Comparison of ENCODE assay signal across 8 cellular contexts in genomic region chr1:206809504-206810084, GRCh38. TPM values are rescaled to one million over a fixed set of nuclear protein-coding genes. Genes with fewer than 3 reads are reported as not detected.
DNase-seq lines count a peak whose midpoint lies in the region; ATAC-seq, FAIRE-seq and TF ChIP-seq lines count a peak whose summit lies in the region.

No MANE protein-coding gene starts in this region.

- TF ChIP-seq CTCF in 22Rv1 (IDR thresholded peaks at IDR 0.05) (peak; percentile 85), cardiac fibroblast (IDR thresholded peaks at IDR 0.05; ENCODE audit: low read depth, low read length) (peak; percentile 54), pancreas (IDR thresholded peaks at IDR 0.05) (peak in 3 of 4 donors; percentile 10 to 30 (median 17)), esophagus muscularis mucosa (IDR thresholded peaks at IDR 0.05) (peak in 1 of 3 experiments; percentile 16)

- TF ChIP-seq POLR2A in esophagus muscularis mucosa (IDR thresholded peaks at IDR 0.05; ENCODE audit: low read depth), result no peak

- H3K4me3 ChIP-seq in cardiac fibroblast (replicated peaks in 1 of 2; ENCODE audit: low read depth in 2 of 2, low read length in 2 of 2) (no peak overlapping the region), pancreas (no peak overlapping the region), esophagus muscularis mucosa (no peak overlapping the region)

- 51 to 52% methylated on average over 4 of the region's 4 CpGs for WGBS in pancreas, 2 donors
- 72% methylated on average over 4 of the region's 4 CpGs for WGBS in esophagus muscularis mucosa

- intact Hi-C loops in pancreas (cut with DNase I) (no loop called here), esophagus muscularis mucosa (cut with DNase I) (loop anchor here (2.0 to 10.0 kb wide), 2 partner anchors 103 to 175 kb away; partner anchors contain the start of gene DYRK3)

- H3K27ac ChIP-seq in 22Rv1 (no peak overlapping the region), pancreas (no peak overlapping the region), esophagus muscularis mucosa (replicated peaks in 1 of 4) (no peak overlapping the region)

- FAIRE-seq in pancreas (lab: Jason Lieb, UNC), result no peak
- no peak for FAIRE-seq in frontal cortex (lab: Jason Lieb, UNC)

- ATAC-seq in pancreas, result peak in 3 of 4 donors; percentile 78 to 88 (median 84)

- no peaks in the 10 kb centered on the region for H3K27me3 ChIP-seq in pancreas
- no peaks in the 10 kb centered on the region for H3K27me3 ChIP-seq in esophagus muscularis mucosa

- H3K4me1 ChIP-seq in pancreas, result no peaks in the 10 kb centered on the region
- H3K4me1 ChIP-seq in esophagus muscularis mucosa, result peaks cover 0 to under 1% (median 0%) of the 10 kb centered on the region in 4 donors

- H3K9me3 ChIP-seq in pancreas (no peaks in the 10 kb centered on the region), esophagus muscularis mucosa (peaks cover 0 to 10% (median 3%) of the 10 kb centered on the region in 4 donors)

- no peak for TF ChIP-seq EP300 in esophagus muscularis mucosa (IDR thresholded peaks at IDR 0.05)

- DNase-seq in GDM1 (lab: John Stamatoyannopoulos, UW) (peak; percentile 35), NOMO-1 treated with DMSO at 0.1 percent for 48 hours (lab: John Stamatoyannopoulos, UW; ENCODE audit: unreplicated experiment) (peak; percentile 43), cardiac fibroblast (ENCODE audit: low read depth in 2 of 2) (peak; percentile 68 to 74), pancreas (peak in 2 of 6 donors; percentile 13 to 24), HuH-7 (ENCODE audit: low spot score) (no peak), frontal cortex (ENCODE audit: low spot score in 2 of 2) (no peak), esophagus muscularis mucosa (ENCODE audit: extremely low spot score) (no peak)

- H3K36me3 ChIP-seq in pancreas (no peaks in the 10 kb centered on the region), esophagus muscularis mucosa (no peaks in the 10 kb centered on the region)

RNA-seq across cellular contexts. Expression of gene IL10, which starts 37.3 kb away (rescaled TPM):
- total RNA-seq in pancreas (under 1 TPM in 5 of 6 donors, not detected in 1; 0.12 to 0.81 (median 0.24) TPM), frontal cortex (0.41 TPM), esophagus muscularis mucosa (1 to 10 TPM in 3 of 4 donors, under 1 TPM in 1; 0.83 to 5.1 (median 3.5) TPM)
- polyA plus RNA-seq in pancreas, result under 1 TPM; 0.05 to 0.53 TPM

RNA-seq across cellular contexts. Expression of gene IL19, which starts 39.0 kb away (rescaled TPM):
- total RNA-seq in pancreas (not detected), frontal cortex (not detected), esophagus muscularis mucosa (not detected)
- not detected for polyA plus RNA-seq in pancreas

RNA-seq across cellular contexts. Expression of gene IL20, which starts 55.8 kb away (rescaled TPM):
- not detected for total RNA-seq in pancreas
- not detected for polyA plus RNA-seq in pancreas
- total RNA-seq in frontal cortex, result not detected
- total RNA-seq in esophagus muscularis mucosa, result not detected

Comparison
In these comparisons a context has a peak if more than half of its experiments do, and no peak if none do; other contexts are left out.
1. DNase-seq: peak in GDM1 (single experiment), NOMO-1 treated with DMSO at 0.1 percent for 48 hours (single experiment) and cardiac fibroblast (2 of 2); none in HuH-7 (single experiment), frontal cortex (0 of 2) and esophagus muscularis mucosa (single experiment).